20 cellular contexts compared by ENCODE assay signal in genomic region chr20:42747765-42748411, GRCh38.
DNase-seq lines count a peak whose midpoint lies in the region; ATAC-seq, FAIRE-seq and TF ChIP-seq lines count a peak whose summit lies in the region.
"Had no signal": no experiment of that assay in that cellular context is flagged by ENCODE, and none has a peak within 500 bp of the region (broad histone marks: within the 10 kb centered on the region; RNA-seq: fewer than 3 reads in every experiment).

No MANE protein-coding gene starts in this region.

- H3K27me3 ChIP-seq in right lobe of liver (no peaks in the 10 kb centered on the region), HepG2 (ENCODE audit: control insufficient read depth in 1 of 2, insufficient read depth in 2 of 2, low read length in 2 of 2) (no peaks in the 10 kb centered on the region; a peak in 1 of 5 replicates), gastroesophageal sphincter (peaks cover 4% of the 10 kb centered on the region), A673 (replicated peaks; ENCODE audit: insufficient read depth, low read depth, low read length, poor library complexity) (no peaks in the 10 kb centered on the region)
- H3K27me3 ChIP-seq: BLaER1, SJSA1 had no signal

- ATAC-seq in right lobe of liver (peak; percentile 14 to 91 (median 58)), HepG2 (no peak), gastroesophageal sphincter (no peak)
- ATAC-seq: CD8-positive, alpha-beta T cell had no signal

- H3K4me3 Mint-ChIP-seq in CD14-positive monocyte, result no peak overlapping the region
- H3K4me3 Mint-ChIP-seq: CD8-positive, alpha-beta T cell; T-helper 1 cell treated with Interleukin-12 subunit alpha and Interleukin-12 subunit beta and Interleukin-4 antibody, amounts not matched to agents 30 μg/mL and 1 μg/mL, for 36 hours had no signal

- no peaks in the 10 kb centered on the region for H3K79me2 ChIP-seq in HepG2 (ENCODE audit: insufficient read depth, low read length)

- H4K20me1 ChIP-seq in HepG2 (ENCODE audit: insufficient read depth, low read length), result no peaks in the 10 kb centered on the region
- H4K20me1 ChIP-seq: BLaER1 had no signal

- no TSS peak for BruUV-seq in HepG2 (replicated peaks; lab: Mats Ljungman, UMichigan)
- no TSS peak for BruUV-seq in A673 (replicated peaks; lab: Mats Ljungman, UMichigan)

- H3K4me1 Mint-ChIP-seq in CD14-positive monocyte, result no peaks in the 10 kb centered on the region

- H3K4me1 ChIP-seq in right lobe of liver (peaks cover 0 to 3% (median 0%) of the 10 kb centered on the region in 4 donors), HepG2 (ENCODE audit: insufficient read depth, low read length) (no peaks in the 10 kb centered on the region), gastroesophageal sphincter (no peaks in the 10 kb centered on the region), A673 (ENCODE audit: insufficient read depth, low read length, poor library complexity, severe bottlenecking) (no peaks in the 10 kb centered on the region)
- H3K4me1 ChIP-seq: BLaER1, SJSA1 had no signal

- CTCF ChIA-PET in HepG2 (lab: Yijun Ruan, JAX; ENCODE audit: low intra/inter-chr PET ratio, low total read pairs) (no interaction called here), A673 (lab: Charles Lee) (no interaction called here)

- no peak overlapping the region for H3K9ac ChIP-seq in HepG2 (ENCODE audit: insufficient read depth, low read depth, low read length)
- H3K9ac ChIP-seq: BLaER1 had no signal

- H3K27ac Mint-ChIP-seq in CD14-positive monocyte, result no peak overlapping the region
- H3K27ac Mint-ChIP-seq: CD8-positive, alpha-beta T cell; T-helper 1 cell treated with Interleukin-12 subunit alpha and Interleukin-12 subunit beta and Interleukin-4 antibody, amounts not matched to agents 30 μg/mL and 1 μg/mL, for 36 hours had no signal

- H2AFZ ChIP-seq in HepG2 (ENCODE audit: low read length), result no peak overlapping the region

- H3K4me2 ChIP-seq in HepG2 (ENCODE audit: low read depth, low read length), result no peak overlapping the region
- H3K4me2 ChIP-seq: BLaER1 had no signal

- intact Hi-C loops in right lobe of liver (cut with DNase I) (no loop called here), HepG2 (cut with micrococcal nuclease; ENCODE audit: unreplicated experiment) (no loop called here), A673 (cut with micrococcal nuclease; ENCODE audit: unreplicated experiment) (no loop called here), CD14-positive monocyte (cut with micrococcal nuclease) (no loop called here)

- no peaks in the 10 kb centered on the region for H3K27me3 Mint-ChIP-seq in CD14-positive monocyte (ENCODE audit: low read depth in 3 of 3)

- H3K9me3 ChIP-seq in right lobe of liver (no peaks in the 10 kb centered on the region), HepG2 (ENCODE audit: low read length) (peaks cover 10% of the 10 kb centered on the region; the same call in 1 of the 2 replicates), gastroesophageal sphincter (peaks cover 0 to 24% (median 0%) of the 10 kb centered on the region in 3 donors), A673 (ENCODE audit: low read depth, low read length, poor library complexity, severe bottlenecking) (no peaks in the 10 kb centered on the region)
- H3K9me3 ChIP-seq: BLaER1 had no signal

- FAIRE-seq in HepG2 (lab: Jason Lieb, UNC), result no peak
- FAIRE-seq: A204.1, GM12892, H54 had no signal

- H3K36me3 Mint-ChIP-seq in CD14-positive monocyte, result no peaks in the 10 kb centered on the region
- H3K36me3 Mint-ChIP-seq: CD8-positive, alpha-beta T cell had no signal

- no peak for TF ChIP-seq POLR2A in right lobe of liver (IDR thresholded peaks at IDR 0.05)
- no peak for TF ChIP-seq POLR2A in HepG2 (IDR thresholded peaks at IDR 0.05; ENCODE audit: insufficient read depth in 1 of 2, low read depth in 2 of 2, low read length in 2 of 2)
- TF ChIP-seq POLR2A in gastroesophageal sphincter (IDR thresholded peaks at IDR 0.05), result no peak

- in situ Hi-C loops in HepG2 (cut with HindIII; ENCODE audit: extremely low pct_ligation_motif_present, low pct_unique_long_range_greater_than_20kb), result no loop called here

- TF ChIP-seq CTCF in right lobe of liver (IDR thresholded peaks at IDR 0.05) (no peak), HepG2 (CRISPR knock-in tag; IDR thresholded peaks at IDR 0.05) (no peak), gastroesophageal sphincter (IDR thresholded peaks at IDR 0.05) (no peak), A673 (conservative IDR thresholded peaks at IDR 0.05; ENCODE audit: low read depth, low read length) (no peak), CD14-positive monocyte (IDR thresholded peaks at IDR 0.05) (no peak)

- WGBS in right lobe of liver (ENCODE audit: insufficient coverage, low coverage, low lambda C conversion rate, missing lambda C conversion rate), result 0% methylated on average over 1 of the region's 2 CpGs
- WGBS in HepG2 (ENCODE audit: low lambda C conversion rate), result 0% methylated on average over 2 of the region's 2 CpGs
- WGBS in gastroesophageal sphincter (ENCODE audit: low coverage in 1 of 2), 2 donors, result 67 to 76% methylated on average over 1 to 2 of the region's 2 CpGs

- H3K27ac ChIP-seq in right lobe of liver (no peak overlapping the region), HepG2 (ENCODE audit: extremely low read length, insufficient read depth, low read length) (no peak overlapping the region), gastroesophageal sphincter (no peak overlapping the region), A673 (ENCODE audit: low read depth, low read length, poor library complexity, severe bottlenecking) (no peak overlapping the region)
- H3K27ac ChIP-seq: BLaER1, SJSA1 had no signal

- H3K36me3 ChIP-seq in right lobe of liver, result no peaks in the 10 kb centered on the region
- no peaks in the 10 kb centered on the region for H3K36me3 ChIP-seq in HepG2 (replicated peaks in 1 of 2; ENCODE audit: control insufficient read depth in 1 of 2, insufficient read depth in 2 of 2, low read length in 2 of 2)
- no peaks in the 10 kb centered on the region for H3K36me3 ChIP-seq in gastroesophageal sphincter
- H3K36me3 ChIP-seq in A673 (ENCODE audit: insufficient read depth, low read length, poor library complexity, severe bottlenecking), result no peaks in the 10 kb centered on the region
- H3K36me3 ChIP-seq: BLaER1, SJSA1 had no signal

- H3K4me3 ChIP-seq in right lobe of liver, result no peak overlapping the region
- no peak overlapping the region for H3K4me3 ChIP-seq in HepG2 (replicated peaks in 1 of 3; ENCODE audit: insufficient read depth in 1 of 3, low read depth in 2 of 3, low read length in 3 of 3)
- no peak overlapping the region for H3K4me3 ChIP-seq in gastroesophageal sphincter
- no peak overlapping the region for H3K4me3 ChIP-seq in A673 (ENCODE audit: low read depth, low read length, poor library complexity, severe bottlenecking)
- H3K4me3 ChIP-seq: BLaER1, SJSA1 had no signal

- POLR2A ChIA-PET in HepG2 (lab: Yijun Ruan, JAX) (no interaction called here), A673 (lab: Charles Lee; ENCODE audit: low non-redundant PET) (no interaction called here)

- DNase-seq in right lobe of liver (no peak), HepG2 (ENCODE audit: low spot score) (no peak), NCI-H526 (lab: John Stamatoyannopoulos, UW) (peak; percentile 93 to 95), left kidney (ENCODE audit: low read depth, low spot score) (peak; percentile 10), A673 (ENCODE audit: low spot score) (no peak), CD14-positive monocyte (ENCODE audit: low spot score) (no peak), NCI-H1092 treated with DMSO at 0.1 percent for 48 hours (lab: John Stamatoyannopoulos, UW) (no peak)
- DNase-seq: CD8-positive, alpha-beta T cell; DMS79; KG1; NCI-H1436; NCI-H2081 treated with DMSO at 0.1 percent for 48 hours; NCI-H82 had no signal

- no peak for TF ChIP-seq RAD21 in HepG2 (CRISPR knock-in tag; IDR thresholded peaks at IDR 0.05)

- peaks cover under 1 to 19% (median 9%) of the 10 kb centered on the region in 7 donors for H3K9me3 Mint-ChIP-seq in CD14-positive monocyte

- no peak for TF ChIP-seq EP300 in HepG2 (IDR thresholded peaks at IDR 0.05; ENCODE audit: low read depth in 2 of 2, low read length in 2 of 2)
- TF ChIP-seq EP300 in HepG2 (CRISPR knock-in tag; IDR thresholded peaks at IDR 0.05; ENCODE audit: borderline replicate concordance), result no peak
- no peak for TF ChIP-seq EP300 in gastroesophageal sphincter (IDR thresholded peaks at IDR 0.05)

TF ChIP-seq in HepG2, 621 proteins besides CTCF, POLR2A, EP300 and RAD21:
- TF ChIP-seq ATF1 (CRISPR knock-in tag; IDR thresholded peaks at IDR 0.05), result no peak
TF ChIP-seq in HepG2: peak in this region for 0.

Comparison
In these comparisons a context has a peak if more than half of its experiments do, and no peak if none do; other contexts are left out.
1. ATAC-seq: peak in right lobe of liver (4 of 4); none in HepG2 (single experiment) and gastroesophageal sphincter (single experiment).
2. DNase-seq: peak in NCI-H526 (2 of 2) and left kidney (single experiment); none in right lobe of liver (0 of 3), HepG2 (single experiment), A673 (single experiment), CD14-positive monocyte (single experiment) and NCI-H1092 treated with DMSO at 0.1 percent for 48 hours (single experiment).